Comparison of ENCODE assay signal across 8 cellular contexts in genomic region chr16:66927012-66927436, GRCh38. TPM values are rescaled to one million over a fixed set of nuclear protein-coding genes. Genes with fewer than 3 reads are reported as not detected.
DNase-seq lines count a peak whose midpoint lies in the region; ATAC-seq and TF ChIP-seq lines count a peak whose summit lies in the region.

No MANE protein-coding gene starts in this region.

- POLR2A ChIA-PET in CD8-positive, alpha-beta memory T cell (lab: Charles Lee) = no interaction called here
- POLR2A ChIA-PET in CD8-positive, alpha-beta T cell (lab: Charles Lee) = no interaction called here

- no peaks in the 10 kb centered on the region for H3K9me3 ChIP-seq in skeletal muscle satellite cell (replicated peaks; ENCODE audit: low read length)
- no peaks in the 10 kb centered on the region for H3K9me3 ChIP-seq in CD8-positive, alpha-beta memory T cell (ENCODE audit: low read length)
- H3K9me3 ChIP-seq in CD8-positive, alpha-beta T cell (ENCODE audit: low read length) = no peaks in the 10 kb centered on the region

- H3K4me2 ChIP-seq in skeletal muscle satellite cell (ENCODE audit: low read length) = peak overlapping the region; percentile 46

- DNase-seq in GM13976 (ENCODE audit: low spot score) (peak; percentile 70), OCI-M1 (lab: John Stamatoyannopoulos, UW) (peak; percentile 54), fibroblast of gingiva (ENCODE audit: low read depth) (peak; percentile 85)
- DNase-seq in CD8-positive, alpha-beta memory T cell = no peak
- no peak for DNase-seq in CD8-positive, alpha-beta T cell

- CTCF ChIA-PET in CD8-positive, alpha-beta memory T cell (lab: Charles Lee) = interaction anchor here (1.8 kb wide), 1 partner anchor 54 kb away, joined by 7 read pairs; no protein-coding TSS in a partner anchor
- CTCF ChIA-PET in CD8-positive, alpha-beta T cell (lab: Charles Lee) = interaction anchor here (1.3 to 2.3 kb wide), 2 partner anchors 59 to 96 kb away, joined by 3 to 7 read pairs; partner anchors contain the start of gene NAE1

- no peaks in the 10 kb centered on the region for H3K9me3 Mint-ChIP-seq in CD8-positive, alpha-beta memory T cell
- H3K9me3 Mint-ChIP-seq in CD8-positive, alpha-beta T cell = no peaks in the 10 kb centered on the region

- H3K36me3 ChIP-seq in skeletal muscle satellite cell (ENCODE audit: insufficient read depth, low read length) = peaks cover 4% of the 10 kb centered on the region
- H3K36me3 ChIP-seq in CD8-positive, alpha-beta memory T cell (ENCODE audit: insufficient read depth, low read length) = no peaks in the 10 kb centered on the region
- H3K36me3 ChIP-seq in CD8-positive, alpha-beta T cell (ENCODE audit: insufficient read depth, low read length) = no peaks in the 10 kb centered on the region

- peaks cover 5 to 17% (median 5%) of the 10 kb centered on the region in 3 donors for H3K4me1 Mint-ChIP-seq in CD8-positive, alpha-beta memory T cell
- peaks cover 15% of the 10 kb centered on the region for H3K4me1 Mint-ChIP-seq in CD8-positive, alpha-beta T cell (ENCODE audit: low read depth)

- peaks cover 0 to 9% (median 1%) of the 10 kb centered on the region in 3 donors for H3K36me3 Mint-ChIP-seq in CD8-positive, alpha-beta memory T cell
- H3K36me3 Mint-ChIP-seq in CD8-positive, alpha-beta T cell = peaks cover 12% of the 10 kb centered on the region

- no peak overlapping the region for H3K27ac ChIP-seq in CD8-positive, alpha-beta memory T cell (ENCODE audit: low read depth, low read length)
- H3K27ac ChIP-seq in CD8-positive, alpha-beta T cell (ENCODE audit: low read depth, low read length) = no peak overlapping the region

- in situ Hi-C loops in GM13976 (cut with MboI; ENCODE audit: low sequenced_read_pairs, unreplicated experiment) = no loop called here

- H3K27ac Mint-ChIP-seq in CD8-positive, alpha-beta memory T cell = no peak overlapping the region
- H3K27ac Mint-ChIP-seq in CD8-positive, alpha-beta T cell = no peak overlapping the region

- H3K27me3 Mint-ChIP-seq in CD8-positive, alpha-beta memory T cell = peaks cover 28 to 34% of the 10 kb centered on the region in 2 donors
- peaks cover 26% of the 10 kb centered on the region for H3K27me3 Mint-ChIP-seq in CD8-positive, alpha-beta T cell (ENCODE audit: low read depth)

- ATAC-seq in GM19035 (IDR thresholded peaks at IDR 0.05; ENCODE audit: unreplicated experiment) (no peak), HG03457 (IDR thresholded peaks at IDR 0.05; ENCODE audit: unreplicated experiment) (no peak)
- ATAC-seq in CD8-positive, alpha-beta T cell = no peak

- no peak overlapping the region for H3K4me3 Mint-ChIP-seq in CD8-positive, alpha-beta memory T cell
- no peak overlapping the region for H3K4me3 Mint-ChIP-seq in CD8-positive, alpha-beta T cell

- H3K4me1 ChIP-seq in skeletal muscle satellite cell (ENCODE audit: control insufficient read depth, insufficient read depth, low read length) = peaks cover 49% of the 10 kb centered on the region
- H3K4me1 ChIP-seq in CD8-positive, alpha-beta memory T cell (ENCODE audit: insufficient read depth, low read length) = peaks cover 1% of the 10 kb centered on the region
- peaks cover 2% of the 10 kb centered on the region for H3K4me1 ChIP-seq in CD8-positive, alpha-beta T cell (ENCODE audit: insufficient read depth, low read length)

- peaks cover 7% of the 10 kb centered on the region for H3K27me3 ChIP-seq in skeletal muscle satellite cell (ENCODE audit: control insufficient read depth, insufficient read depth, low read length)
- H3K27me3 ChIP-seq in CD8-positive, alpha-beta memory T cell (ENCODE audit: insufficient read depth, low read length, poor library complexity, severe bottlenecking) = peaks cover 13% of the 10 kb centered on the region
- peaks cover 5% of the 10 kb centered on the region for H3K27me3 ChIP-seq in CD8-positive, alpha-beta T cell (ENCODE audit: insufficient read depth, low read length)

- peak overlapping the region; percentile 27 for H3K9ac ChIP-seq in skeletal muscle satellite cell (ENCODE audit: low read depth, low read length)

- intact Hi-C loops in CD8-positive, alpha-beta T cell (cut with DNase I, micrococcal nuclease) = no loop called here

- no peak for TF ChIP-seq CTCF in GM13976 (IDR thresholded peaks at IDR 0.05; ENCODE audit: borderline replicate concordance, control extremely low read depth, extremely low read depth, insufficient read depth, missing control alignments)
- no peak for TF ChIP-seq CTCF in CD8-positive, alpha-beta T cell (IDR thresholded peaks at IDR 0.05)

- H3K4me3 ChIP-seq in skeletal muscle satellite cell (ENCODE audit: low read length) = no peak overlapping the region
- no peak overlapping the region for H3K4me3 ChIP-seq in CD8-positive, alpha-beta memory T cell (ENCODE audit: low read length)
- H3K4me3 ChIP-seq in CD8-positive, alpha-beta T cell (ENCODE audit: low read depth, low read length) = no peak overlapping the region

RNA-seq across cellular contexts. Expression of gene RRAD, which starts 1.7 kb away (rescaled TPM):
- 3.0 and 5.9 TPM in 2 replicates for total RNA-seq in skeletal muscle satellite cell (2012; rRNA removed)
- under 1 TPM; 0.60 to 0.88 TPM for total RNA-seq in CD8-positive, alpha-beta memory T cell
- polyA plus RNA-seq in CD8-positive, alpha-beta memory T cell = not detected
- total RNA-seq in CD8-positive, alpha-beta T cell = under 1 TPM; 0.67 to 0.76 TPM

RNA-seq across cellular contexts. Expression of gene CIAO2B, which starts 7.2 kb away (rescaled TPM):
- total RNA-seq in skeletal muscle satellite cell (2012; rRNA removed) = 180 and 183 TPM in 2 replicates
- 100 to 1,000 TPM; 164 to 176 TPM for total RNA-seq in CD8-positive, alpha-beta memory T cell
- polyA plus RNA-seq in CD8-positive, alpha-beta memory T cell = 132 TPM
- total RNA-seq in CD8-positive, alpha-beta T cell = 10 to 100 TPM; 55.0 to 58.2 TPM

RNA-seq across cellular contexts. Expression of gene CES2, which starts 8.3 kb away (rescaled TPM):
- 24.2 and 27.9 TPM in 2 replicates for total RNA-seq in skeletal muscle satellite cell (2012; rRNA removed)
- 10 to 100 TPM; 23.5 to 23.8 TPM for total RNA-seq in CD8-positive, alpha-beta memory T cell
- 26.6 TPM for polyA plus RNA-seq in CD8-positive, alpha-beta memory T cell
- total RNA-seq in CD8-positive, alpha-beta T cell = 10 to 100 TPM; 62.9 to 67.0 TPM

RNA-seq across cellular contexts. Expression of gene CDH16, which starts 8.3 kb away (rescaled TPM):
- total RNA-seq in skeletal muscle satellite cell (2012; rRNA removed) = not detected in 2 replicates
- not detected for total RNA-seq in CD8-positive, alpha-beta memory T cell
- not detected for polyA plus RNA-seq in CD8-positive, alpha-beta memory T cell
- total RNA-seq in CD8-positive, alpha-beta T cell = not detected

RNA-seq across cellular contexts. Expression of gene CES3, which starts 34.0 kb away (rescaled TPM):
- total RNA-seq in skeletal muscle satellite cell (2012; rRNA removed) = under 0.01 TPM in 1 of 2 replicates, not detected in the other
- under 1 TPM; 0.16 to 0.24 TPM for total RNA-seq in CD8-positive, alpha-beta memory T cell
- polyA plus RNA-seq in CD8-positive, alpha-beta memory T cell = not detected
- 1 to 10 TPM in 1 of 2 experiments, under 1 TPM in 1; 0.71 to 1.2 TPM for total RNA-seq in CD8-positive, alpha-beta T cell

Comparison
In these comparisons a context has a peak if more than half of its experiments do, and no peak if none do; other contexts are left out.
1. DNase-seq: peak in GM13976 (single experiment), OCI-M1 (single experiment) and fibroblast of gingiva (single experiment); none in CD8-positive, alpha-beta memory T cell (0 of 5) and CD8-positive, alpha-beta T cell (0 of 7).